Comparison of ENCODE assay signal across 10 cellular contexts in the genomic region with DNA sequence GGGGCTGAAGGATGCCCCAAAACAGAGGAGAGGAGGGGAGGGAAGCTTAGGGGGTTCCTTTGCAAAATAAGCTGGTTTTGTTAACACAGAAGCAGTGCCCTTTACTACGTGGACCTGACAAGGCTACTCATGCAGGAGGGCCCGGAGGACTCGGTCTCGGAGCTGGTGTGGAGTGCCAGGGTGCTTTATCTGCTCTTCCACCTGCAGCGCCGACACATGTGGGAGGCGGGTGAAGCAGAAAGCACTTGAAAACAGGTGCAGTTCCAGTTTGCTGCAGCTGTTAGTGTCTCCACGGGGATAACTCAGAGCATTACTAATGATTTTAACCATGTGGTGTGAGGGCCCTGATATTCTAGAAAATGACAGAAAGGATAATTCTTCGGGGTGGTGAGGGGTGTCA. TPM values are rescaled to one million over a fixed set of nuclear protein-coding genes. Genes with fewer than 3 reads are reported as not detected.
DNase-seq lines count a peak whose midpoint lies in the region; ATAC-seq and TF ChIP-seq lines count a peak whose summit lies in the region.
"Had no signal": no experiment of that assay in that cellular context is flagged by ENCODE, and none has a peak within 500 bp of the region (broad histone marks: within the 10 kb centered on the region; RNA-seq: fewer than 3 reads in every experiment).

No MANE protein-coding gene starts in this region.

- H3K36me3 ChIP-seq in ectodermal cell (ENCODE audit: control insufficient read depth, insufficient read depth, low read length) (peaks cover 31% of the 10 kb centered on the region), smooth muscle cell (ENCODE audit: low read depth) (no peaks in the 10 kb centered on the region)

- H3K79me2 ChIP-seq in smooth muscle cell (ENCODE audit: low read depth), result no peaks in the 10 kb centered on the region

- H2AFZ ChIP-seq in smooth muscle cell (ENCODE audit: low read depth), result no peak overlapping the region

- no peak overlapping the region for H3K9ac ChIP-seq in smooth muscle cell (ENCODE audit: low read depth)

- TF ChIP-seq CTCF in smooth muscle cell (IDR thresholded peaks at IDR 0.05; ENCODE audit: borderline replicate concordance, insufficient read depth, poor library complexity, severe bottlenecking), result no peak

- H3F3A ChIP-seq in smooth muscle cell (ENCODE audit: low read depth), result peaks cover 4% of the 10 kb centered on the region

- WGBS in ectodermal cell, 2 experiments, result 75 to 79% methylated on average over 8 to 9 of the region's 9 CpGs
- 87% methylated on average over 9 of the region's 9 CpGs for WGBS in smooth muscle cell (ENCODE audit: low lambda C conversion rate)

- H3K4me2 ChIP-seq in smooth muscle cell, result no peak overlapping the region

- no peak overlapping the region for H3K4me3 ChIP-seq in ectodermal cell (ENCODE audit: insufficient read depth, low read depth, low read length)
- no peak overlapping the region for H3K4me3 ChIP-seq in smooth muscle cell
- H3K4me3 ChIP-seq: cardiac muscle cell had no signal

- H4K20me1 ChIP-seq in smooth muscle cell (ENCODE audit: low read depth), result peaks cover 10% of the 10 kb centered on the region

- no peak for ATAC-seq in GM21447 (IDR thresholded peaks at IDR 0.05; ENCODE audit: unreplicated experiment)
- ATAC-seq: stimulated activated memory B cell treated with anti-CD40 and anti-IgM and Interleukin-4, amounts not matched to agents 10 μg/mL and 1 μg/mL and 100 μg/mL, for 72 hours had no signal

- H3K9me3 ChIP-seq in ectodermal cell (ENCODE audit: control insufficient read depth, low read length) (no peaks in the 10 kb centered on the region), smooth muscle cell (replicated peaks; ENCODE audit: low read depth) (no peaks in the 10 kb centered on the region)

- H3K27me3 ChIP-seq in ectodermal cell (ENCODE audit: control insufficient read depth, insufficient read depth, low read length, poor library complexity, severe bottlenecking), result no peaks in the 10 kb centered on the region
- H3K27me3 ChIP-seq in smooth muscle cell (ENCODE audit: low read depth), result no peaks in the 10 kb centered on the region
- H3K27me3 ChIP-seq: cardiac muscle cell had no signal

- peaks cover 19% of the 10 kb centered on the region for H3K4me1 ChIP-seq in ectodermal cell (ENCODE audit: control insufficient read depth, insufficient read depth, low read length)
- H3K4me1 ChIP-seq in smooth muscle cell (ENCODE audit: low read depth), result peaks cover 17% of the 10 kb centered on the region

- DNase-seq in NCI-H1105 treated with DMSO at 0.1 percent for 48 hours (lab: John Stamatoyannopoulos, UW) (peak; percentile 79), NCI-H2227 (lab: John Stamatoyannopoulos, UW; ENCODE audit: unreplicated experiment) (peak; percentile 63), smooth muscle cell (lab: John Stamatoyannopoulos, UW; ENCODE audit: unreplicated experiment) (no peak), globus pallidus (ENCODE audit: low spot score) (no peak)
- no peak for DNase-seq in activated CD4-positive, alpha-beta T cell treated with anti-CD3 and anti-CD28 coated beads, Interleukin-2, amount 50 U/mL, for 4 hours
- DNase-seq: activated T-cell treated with anti-CD3 and anti-CD28 coated beads, Interleukin-2, amount 50 U/mL, for 48 hours had no signal

- H3K27ac ChIP-seq in ectodermal cell (ENCODE audit: insufficient read depth, low read depth, low read length, poor library complexity, severe bottlenecking) (peak overlapping the region; percentile 92), smooth muscle cell (ENCODE audit: low read depth) (peak overlapping the region; percentile 79)
- H3K27ac ChIP-seq: cardiac muscle cell had no signal

RNA-seq across cellular contexts. Expression of gene MNT, which starts 35.0 kb away (rescaled TPM):
- polyA plus RNA-seq in ectodermal cell (2013, experiment 1 of 4), result 22.9 TPM
- polyA plus RNA-seq in ectodermal cell (2013, experiment 2 of 4), result 22.5 TPM
- polyA plus RNA-seq in ectodermal cell (2013, experiment 3 of 4), result 17.3 TPM
- 18.3 TPM for polyA plus RNA-seq in ectodermal cell (2013, experiment 4 of 4)
- total RNA-seq in smooth muscle cell, result 7.5 and 12.8 TPM in 2 replicates
- 5.7 and 9.0 TPM in 2 replicates for polyA plus RNA-seq in smooth muscle cell

Comparison
In these comparisons a context has a peak if more than half of its experiments do, and no peak if none do; other contexts are left out.
1. DNase-seq: peak in NCI-H1105 treated with DMSO at 0.1 percent for 48 hours (single experiment) and NCI-H2227 (single experiment); none in smooth muscle cell (single experiment), globus pallidus (single experiment) and activated CD4-positive, alpha-beta T cell treated with anti-CD3 and anti-CD28 coated beads, Interleukin-2, amount 50 U/mL, for 4 hours (0 of 2).